21 cellular contexts compared by ENCODE assay signal in genomic region chr11:2294340-2295290, GRCh38. TPM values are rescaled to one million over a fixed set of nuclear protein-coding genes. Genes with fewer than 3 reads are reported as not detected.
DNase-seq lines count a peak whose midpoint lies in the region; ATAC-seq and TF ChIP-seq lines count a peak whose summit lies in the region.
"Had no signal": no experiment of that assay in that cellular context is flagged by ENCODE, and none has a peak within 500 bp of the region (broad histone marks: within the 10 kb centered on the region; RNA-seq: fewer than 3 reads in every experiment).

No MANE protein-coding gene starts in this region.

- no peaks in the 10 kb centered on the region for H3K9me3 ChIP-seq in osteoblast (ENCODE audit: low read depth, low read length)
- H3K9me3 ChIP-seq in esophagus muscularis mucosa, result no peaks in the 10 kb centered on the region
- H3K9me3 ChIP-seq: A549, vagina had no signal

- H2AFZ ChIP-seq in osteoblast (ENCODE audit: low read length), result no peak overlapping the region

- TF ChIP-seq EP300 in esophagus muscularis mucosa (IDR thresholded peaks at IDR 0.05), result no peak

- no peak overlapping the region for H3K4me2 ChIP-seq in osteoblast (ENCODE audit: insufficient read depth, low read length)
- H3K4me2 ChIP-seq: A549 had no signal

- H3K36me3 ChIP-seq in osteoblast (ENCODE audit: insufficient read depth, low read length), result no peaks in the 10 kb centered on the region
- H3K36me3 ChIP-seq in esophagus muscularis mucosa, result no peaks in the 10 kb centered on the region
- H3K36me3 ChIP-seq: vagina had no signal

- no peak for TF ChIP-seq CTCF in osteoblast (IDR thresholded peaks at IDR 0.05; ENCODE audit: extremely low read depth, low read depth, low read length)
- no peak for TF ChIP-seq CTCF in GM13976 (IDR thresholded peaks at IDR 0.05; ENCODE audit: borderline replicate concordance, control extremely low read depth, extremely low read depth, insufficient read depth, missing control alignments)
- TF ChIP-seq CTCF in esophagus muscularis mucosa (IDR thresholded peaks at IDR 0.05), result no peak

- peaks cover 24% of the 10 kb centered on the region for H3K4me1 Mint-ChIP-seq in activated CD4-positive, alpha-beta T cell treated with anti-CD3 and anti-CD28 coated beads, Interleukin-2, amount 10 ng/mL, durations not matched to agents 7 days and 5 days

- H3K9me3 Mint-ChIP-seq in activated CD4-positive, alpha-beta T cell treated with anti-CD3 and anti-CD28 coated beads, Interleukin-2, amount 10 ng/mL, durations not matched to agents 7 days and 5 days, result no peaks in the 10 kb centered on the region
- H3K9me3 Mint-ChIP-seq: dendritic cell treated with granulocyte-macrophage colony-stimulating factor and Interleukin-4, amounts not matched to agents 40 ng/mL and 50 ng/mL, for 4 days; HFFc6; stimulated activated naive CD8-positive, alpha-beta T cell treated with anti-CD3 and anti-CD28 coated beads, Interleukin-15, amount 100 ng/mL, for 72 hours had no signal

- H3K27ac ChIP-seq in osteoblast (ENCODE audit: low read depth, low read length) (no peak overlapping the region), esophagus muscularis mucosa (replicated peaks in 1 of 4) (no peak overlapping the region)
- H3K27ac ChIP-seq: A549, body of pancreas, vagina had no signal

- no peak overlapping the region for H3K4me3 Mint-ChIP-seq in activated CD4-positive, alpha-beta T cell treated with anti-CD3 and anti-CD28 coated beads, Interleukin-2, amount 10 ng/mL, durations not matched to agents 7 days and 5 days
- H3K4me3 Mint-ChIP-seq: dendritic cell treated with granulocyte-macrophage colony-stimulating factor and Interleukin-4, amounts not matched to agents 40 ng/mL and 50 ng/mL, for 4 days; HFFc6; stimulated activated naive CD8-positive, alpha-beta T cell treated with anti-CD3 and anti-CD28 coated beads, Interleukin-15, amount 100 ng/mL, for 72 hours had no signal

- peaks cover 9% of the 10 kb centered on the region for H3K27me3 ChIP-seq in osteoblast (ENCODE audit: insufficient read depth, low read length)
- H3K27me3 ChIP-seq in esophagus muscularis mucosa, result peaks cover 0 to 24% (median 0%) of the 10 kb centered on the region in 4 donors
- H3K27me3 ChIP-seq: body of pancreas, vagina had no signal

- H3K79me2 ChIP-seq in osteoblast (ENCODE audit: insufficient read depth, low read length), result no peaks in the 10 kb centered on the region

- no peak for ATAC-seq in HG02870 (IDR thresholded peaks at IDR 0.05; ENCODE audit: unreplicated experiment)
- ATAC-seq: body of pancreas; esophagus mucosa; stimulated activated naive CD8-positive, alpha-beta T cell treated with anti-CD3 and anti-CD28 coated beads, Interleukin-15, amount 100 ng/mL, for 72 hours had no signal

- WGBS in esophagus muscularis mucosa, result 92% methylated on average over 10 of the region's 22 CpGs

- TF ChIP-seq POLR2A in erythroblast (IDR thresholded peaks at IDR 0.05; ENCODE audit: low read length) (peak; percentile 49), esophagus muscularis mucosa (IDR thresholded peaks at IDR 0.05; ENCODE audit: low read depth) (no peak)

- H4K20me1 ChIP-seq in osteoblast (ENCODE audit: insufficient read depth, low read length), result no peaks in the 10 kb centered on the region

- DNase-seq in activated CD4-positive, alpha-beta T cell treated with anti-CD3 and anti-CD28 coated beads, Interleukin-2, amount 10 ng/mL, durations not matched to agents 7 days and 5 days, result peak; percentile 5
- no peak for DNase-seq in activated CD4-positive, alpha-beta T cell treated with anti-CD3 and anti-CD28 coated beads, Interleukin-2, amount 50 U/mL, for 4 hours
- DNase-seq in ELF-1 (ENCODE audit: low read depth, low spot score) (peak; percentile 1), erythroblast (lab: John Stamatoyannopoulos, UW) (no peak), osteoblast (ENCODE audit: insufficient read length, low spot score, missing footprints) (peak; percentile 65), GM13976 (ENCODE audit: low spot score) (no peak), esophagus muscularis mucosa (ENCODE audit: extremely low spot score) (no peak)
- DNase-seq: activated gamma-delta T cell, DND-41, HFFc6, mammary epithelial cell, NCI-H1092 treated with DMSO at 0.1 percent for 48 hours, NCI-H748 treated with DMSO at 0.1 percent for 48 hours had no signal

- no peak overlapping the region for H3K27ac Mint-ChIP-seq in activated CD4-positive, alpha-beta T cell treated with anti-CD3 and anti-CD28 coated beads, Interleukin-2, amount 10 ng/mL, durations not matched to agents 7 days and 5 days
- H3K27ac Mint-ChIP-seq: HFFc6; stimulated activated naive CD8-positive, alpha-beta T cell treated with anti-CD3 and anti-CD28 coated beads, Interleukin-15, amount 100 ng/mL, for 72 hours had no signal

- H3K36me3 Mint-ChIP-seq in activated CD4-positive, alpha-beta T cell treated with anti-CD3 and anti-CD28 coated beads, Interleukin-2, amount 10 ng/mL, durations not matched to agents 7 days and 5 days (ENCODE audit: low read depth), result peaks cover 24% of the 10 kb centered on the region

- intact Hi-C loops in esophagus muscularis mucosa (cut with DNase I), result no loop called here

- H3K27me3 Mint-ChIP-seq in activated CD4-positive, alpha-beta T cell treated with anti-CD3 and anti-CD28 coated beads, Interleukin-2, amount 10 ng/mL, durations not matched to agents 7 days and 5 days, result no peaks in the 10 kb centered on the region
- H3K27me3 Mint-ChIP-seq: stimulated activated naive CD8-positive, alpha-beta T cell treated with anti-CD3 and anti-CD28 coated beads, Interleukin-15, amount 100 ng/mL, for 72 hours had no signal

- POLR2A ChIA-PET in activated CD4-positive, alpha-beta T cell treated with anti-CD3 and anti-CD28 coated beads, Interleukin-2, amount 10 ng/mL, durations not matched to agents 7 days and 5 days (lab: Charles Lee), result no interaction called here

- H3K4me3 ChIP-seq in osteoblast (ENCODE audit: insufficient read depth, low read length) (no peak overlapping the region), esophagus muscularis mucosa (no peak overlapping the region)
- H3K4me3 ChIP-seq: A549, body of pancreas, vagina had no signal

- CTCF ChIA-PET in activated CD4-positive, alpha-beta T cell treated with anti-CD3 and anti-CD28 coated beads, Interleukin-2, amount 10 ng/mL, durations not matched to agents 7 days and 5 days (lab: Charles Lee), result interaction anchor here (1.4 kb wide), 1 partner anchor 10 kb away, joined by 3 read pairs; no protein-coding TSS in a partner anchor

- H3K4me1 ChIP-seq in osteoblast (ENCODE audit: insufficient read depth, low read length), result no peaks in the 10 kb centered on the region
- no peaks in the 10 kb centered on the region for H3K4me1 ChIP-seq in esophagus muscularis mucosa
- H3K4me1 ChIP-seq: A549, vagina had no signal

- in situ Hi-C loops in GM13976 (cut with MboI; ENCODE audit: low sequenced_read_pairs, unreplicated experiment), result no loop called here

RNA-seq across cellular contexts. Expression of gene C11orf21, which starts 7.1 kb away (rescaled TPM):
- 10 to 100 TPM; 66.4 to 81.0 TPM for total RNA-seq in activated CD4-positive, alpha-beta T cell treated with anti-CD3 and anti-CD28 coated beads, Interleukin-2, amount 10 ng/mL, durations not matched to agents 7 days and 5 days
- total RNA-seq in osteoblast, result 0.29 and 0.36 TPM in 2 replicates
- 1 to 10 TPM in 1 of 4 donors, under 1 TPM in 2, not detected in 1; 0.29 to 1.2 (median 0.83) TPM for total RNA-seq in esophagus muscularis mucosa
- total RNA-seq: glomerular endothelial cell, HFFc6, mammary epithelial cell had no signal

RNA-seq across cellular contexts. Expression of gene TSPAN32, which starts 7.2 kb away (rescaled TPM):
- 10 to 100 TPM; 77.6 to 98.9 TPM for total RNA-seq in activated CD4-positive, alpha-beta T cell treated with anti-CD3 and anti-CD28 coated beads, Interleukin-2, amount 10 ng/mL, durations not matched to agents 7 days and 5 days
- total RNA-seq in osteoblast (0.59 and 1.4 TPM in 2 replicates), esophagus muscularis mucosa (1 to 10 TPM in 2 of 4 donors, under 1 TPM in 1, not detected in 1; 0.52 to 3.5 (median 1.2) TPM)
- total RNA-seq: esophagus mucosa, glomerular endothelial cell, HFFc6, mammary epithelial cell had no signal

RNA-seq across cellular contexts. Expression of gene ASCL2, which starts 24.2 kb away (rescaled TPM):
- total RNA-seq in activated CD4-positive, alpha-beta T cell treated with anti-CD3 and anti-CD28 coated beads, Interleukin-2, amount 10 ng/mL, durations not matched to agents 7 days and 5 days, result under 1 TPM; 0.31 to 0.40 TPM
- total RNA-seq in osteoblast (not detected in 2 replicates), esophagus muscularis mucosa (under 1 TPM in 3 of 4 donors, not detected in 1; 0.32 to 0.83 (median 0.42) TPM)
- total RNA-seq: glomerular endothelial cell, HFFc6, mammary epithelial cell had no signal

Comparison
In these comparisons a context has a peak if more than half of its experiments do, and no peak if none do; other contexts are left out.
1. DNase-seq: peak in activated CD4-positive, alpha-beta T cell treated with anti-CD3 and anti-CD28 coated beads, Interleukin-2, amount 10 ng/mL, durations not matched to agents 7 days and 5 days (single experiment), ELF-1 (single experiment) and osteoblast (single experiment); none in activated CD4-positive, alpha-beta T cell treated with anti-CD3 and anti-CD28 coated beads, Interleukin-2, amount 50 U/mL, for 4 hours (0 of 2), erythroblast (0 of 2), GM13976 (single experiment) and esophagus muscularis mucosa (single experiment).
2. RNA of gene C11orf21, which starts 7.1 kb away (total RNA-seq): 66.4 to 81.0 TPM in activated CD4-positive, alpha-beta T cell treated with anti-CD3 and anti-CD28 coated beads, Interleukin-2, amount 10 ng/mL, durations not matched to agents 7 days and 5 days; 0.29 to 1.2 TPM in esophagus muscularis mucosa and 0.29 to 0.36 TPM in osteoblast; every median in the first group is over 10 times any median in the second.
3. RNA of gene TSPAN32, which starts 7.2 kb away (total RNA-seq): 77.6 to 98.9 TPM in activated CD4-positive, alpha-beta T cell treated with anti-CD3 and anti-CD28 coated beads, Interleukin-2, amount 10 ng/mL, durations not matched to agents 7 days and 5 days; 0.59 to 1.4 TPM in osteoblast and 0.52 to 3.5 TPM in esophagus muscularis mucosa; every median in the first group is over 10 times any median in the second.